12 cellular contexts compared by ENCODE assay signal in genomic region chr16:21608647-21609328, GRCh38. TPM values are rescaled to one million over a fixed set of nuclear protein-coding genes. Genes with fewer than 3 reads are reported as not detected.
DNase-seq lines count a peak whose midpoint lies in the region; ATAC-seq and TF ChIP-seq lines count a peak whose summit lies in the region.
"Had no signal": no experiment of that assay in that cellular context is flagged by ENCODE, and none has a peak within 500 bp of the region (broad histone marks: within the 10 kb centered on the region; RNA-seq: fewer than 3 reads in every experiment).

No MANE protein-coding gene starts in this region.

- ATAC-seq in GM18861 (IDR thresholded peaks at IDR 0.05; ENCODE audit: unreplicated experiment) (no peak), left lung (no peak)

- H3K9me3 ChIP-seq in neutrophil (no peaks in the 10 kb centered on the region), left lung (no peaks in the 10 kb centered on the region)
- H3K9me3 ChIP-seq: thoracic aorta had no signal

- DNase-seq in GM03348 (ENCODE audit: low spot score), result peak; percentile 20
- peak; percentile 94 for DNase-seq in NB4 (ENCODE audit: low read depth)
- DNase-seq in amniotic epithelial cell (ENCODE audit: low read depth), result peak; percentile 92
- DNase-seq in SHP77 (lab: John Stamatoyannopoulos, UW), result no peak
- no peak for DNase-seq in NCI-H1048 (lab: John Stamatoyannopoulos, UW)
- no peak for DNase-seq in left lung
- DNase-seq: NCI-H1417 treated with DMSO at 0.1 percent for 48 hours, RPMI8226 had no signal

- no peak for TF ChIP-seq POLR2A in NB4 (IDR thresholded peaks at IDR 0.05; ENCODE audit: extremely low read depth, insufficient read length)

- H3K27me3 ChIP-seq in neutrophil (no peaks in the 10 kb centered on the region), left lung (no peaks in the 10 kb centered on the region)

- no peak for TF ChIP-seq CTCF in NB4 (IDR thresholded peaks at IDR 0.05; ENCODE audit: low read depth, low read length)
- no peak for TF ChIP-seq CTCF in neutrophil (IDR thresholded peaks at IDR 0.05)
- no peak for TF ChIP-seq CTCF in left lung (IDR thresholded peaks at IDR 0.05)

- H3K27ac ChIP-seq in neutrophil (peak overlapping the region; percentile 85), left lung (peak overlapping the region in 1 of 2 donors; percentile 29)
- H3K27ac ChIP-seq: thoracic aorta had no signal

- peak overlapping the region; percentile 24 for H3K4me3 ChIP-seq in NB4 (ENCODE audit: low read depth, low read length)
- peak overlapping the region; percentile 48 to 62 for H3K4me3 ChIP-seq in neutrophil (ENCODE audit: low read depth in 1 of 2, low read length in 1 of 2)
- no peak overlapping the region for H3K4me3 ChIP-seq in left lung
- H3K4me3 ChIP-seq: thoracic aorta had no signal

- H3K4me1 ChIP-seq in neutrophil (ENCODE audit: control insufficient read depth in 1 of 2, insufficient read depth in 1 of 2, low read depth in 1 of 2, low read length in 1 of 2), result peaks cover 98 to 100% of the 10 kb centered on the region in 2 experiments
- H3K4me1 ChIP-seq in left lung, result peaks cover 13 to 98% of the 10 kb centered on the region in 2 donors

- H3K36me3 ChIP-seq in neutrophil, result no peaks in the 10 kb centered on the region
- no peaks in the 10 kb centered on the region for H3K36me3 ChIP-seq in left lung
- H3K36me3 ChIP-seq: thoracic aorta had no signal

- intact Hi-C loops in left lung (cut with DNase I), result no loop called here

RNA-seq across cellular contexts. Expression of gene METTL9, which starts 9.4 kb away (rescaled TPM):
- 10 to 100 TPM; 93.7 to 99.3 TPM for total RNA-seq in left lung

RNA-seq across cellular contexts. Expression of gene IGSF6, which starts 43.6 kb away (rescaled TPM):
- 10 to 100 TPM; 50.7 to 65.4 TPM for total RNA-seq in left lung
- total RNA-seq: glomerular endothelial cell had no signal

RNA-seq across cellular contexts. Expression of gene OTOA, which starts 55.0 kb away (rescaled TPM):
- total RNA-seq in left lung, result 1 to 10 TPM in 1 of 2 donors, under 1 TPM in 1; 0.97 to 1.1 TPM

Comparison
In these comparisons a context has a peak if more than half of its experiments do, and no peak if none do; other contexts are left out.
1. DNase-seq: peak in GM03348 (single experiment), NB4 (single experiment) and amniotic epithelial cell (single experiment); none in SHP77 (0 of 2), NCI-H1048 (single experiment) and left lung (0 of 2).
2. H3K4me3 ChIP-seq: peak in NB4 (single experiment) and neutrophil (2 of 2); none in left lung (0 of 2).